Comparison of ENCODE assay signal across 8 cellular contexts in the genomic region with DNA sequence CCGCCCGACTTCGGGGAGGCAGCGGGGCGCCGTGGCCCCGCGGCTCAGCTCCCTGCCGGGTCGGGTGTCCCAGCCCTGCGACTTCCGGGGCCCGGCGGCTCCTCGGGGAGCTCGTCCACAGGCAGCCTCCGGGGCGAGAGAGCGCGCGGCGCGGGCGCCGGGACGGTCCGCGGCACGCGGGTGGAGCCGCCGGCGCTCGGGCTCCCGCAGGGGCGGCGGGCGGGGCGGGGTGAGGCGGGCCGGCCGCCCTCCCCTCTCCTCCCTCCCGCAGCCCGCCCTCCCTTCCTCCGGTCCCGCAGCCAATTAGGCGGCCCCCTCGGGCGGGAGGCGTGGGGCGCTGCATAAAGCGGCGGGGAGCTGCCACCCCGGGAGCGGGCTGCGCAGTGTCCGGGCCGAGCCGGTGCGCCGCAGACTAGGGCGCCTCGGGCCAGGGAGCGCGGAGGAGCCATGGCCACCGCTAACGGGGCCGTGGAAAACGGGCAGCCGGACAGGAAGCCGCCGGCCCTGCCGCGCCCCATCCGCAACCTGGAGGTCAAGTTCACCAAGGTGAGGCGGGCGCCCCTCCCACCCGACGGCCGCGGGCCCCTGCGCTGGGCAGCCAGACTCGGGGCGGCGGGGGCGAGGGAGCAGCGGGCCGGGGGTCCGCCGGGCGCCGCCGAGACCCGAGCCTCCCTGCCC. TPM values are rescaled to one million over a fixed set of nuclear protein-coding genes. Genes with fewer than 3 reads are reported as not detected.
DNase-seq lines count a peak whose midpoint lies in the region; ATAC-seq, FAIRE-seq and TF ChIP-seq lines count a peak whose summit lies in the region.

A gene (plus strand): TSS at position 371 of the 678 bp plus-strand sequence. CDS start 77 bp downstream, at position 448.

- POLR2A ChIA-PET in SK-N-SH (lab: Yijun Ruan, JAX), result interaction anchor here (1.0 to 1.1 kb wide), 2 partner anchors 23 to 267 kb away, joined by 3 read pairs; no protein-coding TSS in a partner anchor
- POLR2A ChIA-PET in H1 (lab: Charles Lee; ENCODE audit: partially characterized antibody), result interaction anchor here (2.0 kb wide), 1 partner anchor 10 kb away, joined by 4 read pairs; no protein-coding TSS in a partner anchor

- H3K4me2 ChIP-seq in SK-N-SH (peak within 1 kb of the TSS; percentile 50; the same call in 1 of the 2 replicates), H1 (ENCODE audit: insufficient read depth in 1 of 2, low read depth in 2 of 2, low read length in 2 of 2) (peak within 1 kb of the TSS; percentile 64 to 79)

- H3K4me1 ChIP-seq in SK-N-SH (ENCODE audit: control insufficient read depth in 1 of 2, insufficient read depth in 2 of 2, low read depth in 1 of 2, low read length in 1 of 2) (peaks cover 0 to 39% of the 10 kb centered on the region in 2 experiments; a peak in 1 of 4 replicates), H1 (replicated peaks in 1 of 4; ENCODE audit: control insufficient read depth in 3 of 4, insufficient read depth in 4 of 4, low read length in 3 of 4) (peaks cover 0 to 13% (median 8%) of the 10 kb centered on the region in 4 experiments; a peak in 5 of 7 replicates), muscle layer of colon (ENCODE audit: insufficient read depth, low read length) (no peaks in the 10 kb centered on the region)

- CTCF ChIA-PET in SK-N-SH (lab: Yijun Ruan, JAX) (interaction anchor here (0.8 to 5.6 kb wide), 4 partner anchors 10 to 208 kb away, joined by 3 to 45 read pairs (median 12); no protein-coding TSS in a partner anchor), H1 (lab: Charles Lee; ENCODE audit: partially characterized antibody) (interaction anchor here (0.8 to 5.3 kb wide), 10 partner anchors 10 to 686 kb away, joined by 3 to 34 read pairs (median 4); a partner anchor contains a TSS)

- H3K14ac ChIP-seq in H1 (ENCODE audit: insufficient read length), result no peak within 1 kb of the TSS

- H3K9me3 ChIP-seq in SK-N-SH (no peaks in the 10 kb centered on the region), H1 (ENCODE audit: insufficient read depth in 2 of 2, low read depth in 1 of 2, low read length in 1 of 2) (no peaks in the 10 kb centered on the region), muscle layer of colon (ENCODE audit: low read length) (no peaks in the 10 kb centered on the region)

- H4K20me1 ChIP-seq in SK-N-SH (ENCODE audit: insufficient read depth) (no peaks in the 10 kb centered on the region), H1 (replicated peaks in 1 of 2; ENCODE audit: control insufficient read depth in 1 of 2, insufficient read depth in 2 of 2, low read length in 2 of 2) (no peaks in the 10 kb centered on the region)

- H2BK120ac ChIP-seq in H1 (replicated peaks; ENCODE audit: low read depth, low read length), result no peak within 1 kb of the TSS

- no peak for TF ChIP-seq CTCF in AG09309 (IDR thresholded peaks at IDR 0.05; ENCODE audit: control insufficient read depth, insufficient read depth, low read depth, low read length, missing control alignments)
- no peak for TF ChIP-seq CTCF in SK-N-SH (IDR thresholded peaks at IDR 0.05)
- TF ChIP-seq CTCF in H1 (IDR thresholded peaks at IDR 0.05; ENCODE audit: control extremely low read depth in 1 of 3, insufficient read depth in 1 of 3, low read depth in 1 of 3, low read length in 3 of 3), result no peak

- no peak for TF ChIP-seq EP300 in SK-N-SH (IDR thresholded peaks at IDR 0.05; ENCODE audit: borderline replicate concordance in 1 of 2, low read depth in 1 of 2, low read length in 1 of 2)
- no peak for TF ChIP-seq EP300 in H1 (IDR thresholded peaks at IDR 0.05; ENCODE audit: borderline replicate concordance in 1 of 2, low read depth in 2 of 2, low read length in 2 of 2)

- TF ChIP-seq RAD21 in SK-N-SH (IDR thresholded peaks at IDR 0.05; ENCODE audit: low read length), result no peak
- TF ChIP-seq RAD21 in H1 (IDR thresholded peaks at IDR 0.05 in 1 of 2, conservative IDR thresholded peaks at IDR 0.05 in 1 of 2; ENCODE audit: low read depth in 2 of 2, low read length in 2 of 2), result no peak

- H2BK5ac ChIP-seq in H1 (ENCODE audit: low read depth, low read length), result no peak within 1 kb of the TSS

- no peaks in the 10 kb centered on the region for H3F3A ChIP-seq in SK-N-SH (replicated peaks; ENCODE audit: insufficient read depth)

- no peak within 1 kb of the TSS for H4K91ac ChIP-seq in H1 (replicated peaks; ENCODE audit: insufficient read length, low read length)

- peak within 1 kb of the TSS; percentile 47 for H3K4me3 ChIP-seq in AG09309 (ENCODE audit: control insufficient read depth, low read depth, low read length)
- H3K4me3 ChIP-seq in SK-N-SH (ENCODE audit: low read depth in 2 of 2, low read length in 1 of 2), result peak within 1 kb of the TSS; percentile 37 to 57; a peak in 3 of 4 replicates
- peak within 1 kb of the TSS; percentile 37 to 59 (median 46) for H3K4me3 ChIP-seq in H1 (ENCODE audit: extremely low read depth in 1 of 4, insufficient read depth in 2 of 4, low read depth in 3 of 4, low read length in 4 of 4)
- H3K4me3 ChIP-seq in muscle layer of colon (ENCODE audit: low read depth in 1 of 2, low read length in 2 of 2), result peak within 1 kb of the TSS; percentile 37 to 45

- no peak within 1 kb of the TSS for H2AFZ ChIP-seq in SK-N-SH (ENCODE audit: low read depth)
- no peak within 1 kb of the TSS; the same call in 1 of the 2 replicates for H2AFZ ChIP-seq in H1 (ENCODE audit: low read length)

- TF ChIP-seq POLR2A in H1 (IDR thresholded peaks at IDR 0.05; ENCODE audit: control extremely low read depth in 1 of 2, low read depth in 2 of 2, low read length in 2 of 2), result no peak

- DNase-seq in AG09309 (ENCODE audit: low read depth) (no peak), SK-N-SH (peak; percentile 92), H1 (ENCODE audit: low read depth in 1 of 2, low spot score in 2 of 2) (no peak), inferior parietal cortex (ENCODE audit: extremely low spot score) (no peak), HuH-7 (ENCODE audit: low spot score) (no peak)

- peak within 1 kb of the TSS; percentile 29; the same call in 1 of the 2 replicates for H4K8ac ChIP-seq in H1 (ENCODE audit: extremely low read depth, insufficient read depth, low read length)

- 0 out of 2 replicates have a peak within 1 kb of the TSS, but pooled peaks have one; percentile 17 for H2BK12ac ChIP-seq in H1 (ENCODE audit: low read depth, low read length)

- H3K23me2 ChIP-seq in H1 (ENCODE audit: low read depth, low read length), result peaks cover 12% of the 10 kb centered on the region; the same call in 1 of the 2 replicates

- H3K79me2 ChIP-seq in SK-N-SH (ENCODE audit: insufficient read depth) (no peaks in the 10 kb centered on the region), H1 (ENCODE audit: control insufficient read depth in 1 of 2, insufficient read depth in 2 of 2, low read length in 2 of 2) (no peaks in the 10 kb centered on the region)

- H4K5ac ChIP-seq in H1 (ENCODE audit: insufficient read length, low read depth, low read length), result no peak within 1 kb of the TSS

- 20% methylated on average over 1 of the region's 94 CpGs for WGBS in SK-N-SH (ENCODE audit: low lambda C conversion rate)
- 0% methylated on average over 11 of the region's 94 CpGs; no CpG with 5 or more reads in 1 of the 2 experiments for WGBS in H1 (ENCODE audit: extremely low coverage in 1 of 2, insufficient coverage in 1 of 2, insufficient read length in 1 of 2, insufficient replicate concordance in 2 of 2, low coverage in 1 of 2, low lambda C conversion rate in 2 of 2, missing lambda C conversion rate in 1 of 2), 2 experiments

- no peak within 1 kb of the TSS for H3K56ac ChIP-seq in H1 (replicated peaks; ENCODE audit: insufficient read length, low read depth, low read length)

- H2AK5ac ChIP-seq in H1 (ENCODE audit: low read depth, low read length), result no peak within 1 kb of the TSS

- no peaks in the 10 kb centered on the region for H3K9me2 ChIP-seq in SK-N-SH

- no peak for FAIRE-seq in H1 (lab: Jason Lieb, UNC)

- H3K27me3 ChIP-seq in SK-N-SH (ENCODE audit: insufficient read depth), result no peaks in the 10 kb centered on the region
- H3K27me3 ChIP-seq in H1 (replicated peaks in 1 of 4; ENCODE audit: control insufficient read depth in 3 of 4, extremely low read depth in 1 of 4, insufficient read depth in 3 of 4, low read length in 3 of 4), result peaks cover 16 to 52% (median 48%) of the 10 kb centered on the region in 4 experiments
- peaks cover 8 to 9% of the 10 kb centered on the region in 2 donors for H3K27me3 ChIP-seq in muscle layer of colon (ENCODE audit: control insufficient read depth in 1 of 2, insufficient read depth in 2 of 2, low read length in 2 of 2)

- H3K9ac ChIP-seq in SK-N-SH (no peak within 1 kb of the TSS), H1 (replicated peaks in 1 of 4; ENCODE audit: extremely low read depth in 1 of 4, low read depth in 3 of 4, low read length in 3 of 4) (peak within 1 kb of the TSS in 1 of 4 experiments; percentile 63; a peak in 1 of 7 replicates), muscle layer of colon (ENCODE audit: low read length) (no peak within 1 kb of the TSS)

- no peak within 1 kb of the TSS for H2BK15ac ChIP-seq in H1 (ENCODE audit: low read length)

- H2BK20ac ChIP-seq in H1 (ENCODE audit: low read length), result no peak within 1 kb of the TSS

- H3K23ac ChIP-seq in H1 (ENCODE audit: insufficient read length), result no peak within 1 kb of the TSS

- H3K18ac ChIP-seq in H1 (ENCODE audit: extremely low read depth, low read length), result peak within 1 kb of the TSS; percentile 71

- no peak within 1 kb of the TSS for H3K4ac ChIP-seq in H1 (replicated peaks; ENCODE audit: insufficient read length, low read depth, low read length)

- no peaks in the 10 kb centered on the region for H3K79me1 ChIP-seq in H1 (ENCODE audit: low read depth, low read length)

- H3K36me3 ChIP-seq in SK-N-SH (replicated peaks in 1 of 2; ENCODE audit: control insufficient read depth in 1 of 2, insufficient read depth in 2 of 2, low read length in 1 of 2) (no peaks in the 10 kb centered on the region), H1 (ENCODE audit: control insufficient read depth in 2 of 4, insufficient read depth in 4 of 4, low read length in 3 of 4) (no peaks in the 10 kb centered on the region; a peak in 1 of 8 replicates), muscle layer of colon (ENCODE audit: insufficient read depth, low read length) (no peaks in the 10 kb centered on the region)

- H3K27ac ChIP-seq in SK-N-SH (ENCODE audit: low read depth in 2 of 2, low read length in 1 of 2), result peak within 1 kb of the TSS in 1 of 2 experiments; percentile 73; a peak in 2 of 4 replicates
- no peak within 1 kb of the TSS for H3K27ac ChIP-seq in H1 (ENCODE audit: low read depth, low read length)
- no peak within 1 kb of the TSS for H3K27ac ChIP-seq in muscle layer of colon (ENCODE audit: low read depth, low read length)

- ATAC-seq in GM19438 (IDR thresholded peaks at IDR 0.05; ENCODE audit: low read depth, unreplicated experiment) (peak; percentile 43), GM21825 (IDR thresholded peaks at IDR 0.05; ENCODE audit: unreplicated experiment) (no peak)

RNA-seq across cellular contexts. Expression of the gene that starts here (rescaled TPM):
- polyA plus RNA-seq in SK-N-SH (2012; rRNA removed) (3.1 and 4.4 TPM in 2 replicates), H1 (2011; rRNA removed) (2.2 and 2.5 TPM in 2 replicates)
- polyA plus RNA-seq in SK-N-SH (2012; cell fraction: cytosol; rRNA removed), result 3.9 and 4.5 TPM in 2 replicates
- polyA plus RNA-seq in SK-N-SH (2012; cell fraction: nucleus; rRNA removed), result 2.6 TPM in 2 replicates
- 5.5 and 5.7 TPM in 2 replicates for total RNA-seq in H1 (2021; fragmentation: NEBNext Ultra II Directional; extraction: Animal tissue kit (Norgen Biotek cat#: 25700))
- 3.3 TPM for polyA plus RNA-seq in H1 (2011; cell fraction: cytosol; rRNA removed)
- polyA plus RNA-seq in H1 (2011; cell fraction: nucleus; rRNA removed), result 3.8 TPM
- polyA plus RNA-seq in H1 (2012, experiment 1 of 2), result 4.0 to 4.8 TPM (median 4.4 TPM) in 4 replicates
- polyA plus RNA-seq in H1 (2012, experiment 2 of 2), result 0.67 TPM
- 3.2 TPM for polyA plus RNA-seq in H1 (2013, experiment 1 of 2)
- 4.1 TPM for polyA plus RNA-seq in H1 (2013, experiment 2 of 2)
- 2.0 and 4.1 TPM in 2 replicates for polyA minus RNA-seq in H1 (2011; rRNA and poly(A)+ RNA removed)
- polyA minus RNA-seq in H1 (2011; cell fraction: cytosol; rRNA and poly(A)+ RNA removed), result 4.7 TPM
- 6.1 TPM for polyA minus RNA-seq in H1 (2011; cell fraction: nucleus; rRNA and poly(A)+ RNA removed)
